ENCODE assay signal across 23 cellular contexts in the genomic region with DNA sequence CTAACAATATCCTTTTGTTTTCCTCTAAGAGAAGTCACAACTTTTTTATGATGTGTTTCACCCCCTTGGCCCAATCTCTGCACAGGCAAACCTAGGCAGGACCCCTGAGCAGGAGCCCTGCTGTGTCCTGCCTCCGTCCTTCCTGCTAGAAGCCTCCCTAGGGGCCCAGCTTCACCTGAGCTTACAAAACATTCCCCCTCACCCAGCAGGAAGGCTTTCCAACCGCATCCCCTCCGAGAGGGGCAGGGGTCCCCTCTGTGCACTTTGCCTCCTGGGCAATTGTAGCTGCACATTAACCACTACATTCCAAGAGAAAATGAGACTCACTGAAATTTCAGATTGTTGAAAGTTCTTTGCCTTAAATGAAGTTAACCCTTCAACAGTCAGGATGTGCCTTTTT.
"Had no signal": no experiment of that assay in that cellular context is flagged by ENCODE, and none has a peak within 500 bp of the region (broad histone marks: within the 10 kb centered on the region; RNA-seq: fewer than 3 reads in every experiment).

No MANE protein-coding gene starts in this region.

- DNase-seq: Kasumi-1, MM.1S, NCI-H1092 treated with DMSO at 0.1 percent for 48 hours, NCI-H1436, NCI-H187, NCI-H2029, NCI-H2081 treated with DMSO at 0.1 percent for 48 hours, NCI-H2171, NCI-H226, NCI-H446, NCI-H510A, NCI-H524 treated with DMSO at 0.1 percent for 48 hours, NCI-H69, NCI-H774, Right ventricle myocardium superior, RPMI8226, SIG-M5 had no signal

- H3K36me3 ChIP-seq: SJSA1 had no signal

- ATAC-seq: K562 had no signal

- H3K4me1 Mint-ChIP-seq: IgD-negative memory B cell had no signal

- H3K27me3 Mint-ChIP-seq: IgD-negative memory B cell had no signal

- H3K27ac ChIP-seq: HL-60, KMS-11, SJSA1, SK-N-MC had no signal

- H3K27me3 ChIP-seq: SJSA1 had no signal

- H3K4me2 ChIP-seq: KMS-11 had no signal

- H3K4me3 Mint-ChIP-seq: IgD-negative memory B cell had no signal

- H3K36me3 Mint-ChIP-seq: IgD-negative memory B cell had no signal

- H3K27ac Mint-ChIP-seq: IgD-negative memory B cell had no signal

- H3K9ac ChIP-seq: KMS-11 had no signal

- H3K4me1 ChIP-seq: SJSA1 had no signal

- H3K4me3 ChIP-seq: K562, SJSA1, SK-N-MC had no signal
